Comparison of ENCODE assay signal across 8 cellular contexts in the genomic region with DNA sequence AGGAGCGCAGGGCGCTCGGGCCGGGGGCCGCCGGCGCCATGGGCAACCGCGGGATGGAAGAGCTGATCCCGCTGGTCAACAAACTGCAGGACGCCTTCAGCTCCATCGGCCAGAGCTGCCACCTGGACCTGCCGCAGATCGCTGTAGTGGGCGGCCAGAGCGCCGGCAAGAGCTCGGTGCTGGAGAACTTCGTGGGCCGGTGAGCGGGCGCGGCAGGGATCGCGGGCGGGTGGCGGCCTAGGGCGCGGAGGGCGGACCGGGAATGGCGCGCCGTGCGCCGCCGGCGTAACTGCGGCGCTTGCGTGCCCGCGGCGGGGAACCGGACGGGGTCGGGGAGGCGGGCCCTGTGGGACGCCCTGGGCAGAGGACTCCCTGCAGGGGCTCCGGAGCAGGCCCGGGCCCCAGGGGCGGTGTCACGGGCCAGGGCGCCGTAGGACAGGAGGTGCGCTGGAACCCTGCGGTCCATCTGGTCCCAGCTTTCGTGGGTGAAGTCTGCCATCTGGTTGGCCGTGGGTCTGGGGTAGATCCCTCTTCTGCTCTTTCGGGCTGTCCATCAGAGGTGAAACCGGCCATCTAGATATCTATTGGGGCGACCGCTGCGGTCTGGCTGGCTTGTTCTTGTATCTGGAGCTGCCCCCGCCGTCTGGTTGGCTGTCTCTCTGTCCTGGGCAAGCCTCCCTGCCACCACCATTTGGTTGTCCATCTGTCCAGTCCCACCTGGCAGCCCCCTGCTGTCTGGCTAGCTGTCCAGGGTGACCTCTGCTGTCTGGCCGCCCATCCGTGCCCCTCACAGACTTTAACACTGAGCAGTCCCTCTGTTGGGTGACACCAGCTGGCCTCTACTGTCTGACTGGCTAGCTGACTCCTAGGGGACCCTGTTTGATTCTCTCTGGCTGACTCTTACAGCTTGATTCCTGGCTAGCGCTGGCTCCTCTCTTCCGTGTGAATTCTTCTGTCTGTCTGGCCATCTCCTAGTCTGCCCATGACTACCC. TPM values are rescaled to one million over a fixed set of nuclear protein-coding genes. Genes with fewer than 3 reads are reported as not detected.
DNase-seq lines count a peak whose midpoint lies in the region; ATAC-seq, FAIRE-seq and TF ChIP-seq lines count a peak whose summit lies in the region.

No MANE protein-coding gene starts in this region.

- H4K8ac ChIP-seq in H1 (ENCODE audit: extremely low read depth, insufficient read depth, low read length) = peak overlapping the region; percentile 78; the same call in 1 of the 2 replicates

- H3K18ac ChIP-seq in H1 (ENCODE audit: extremely low read depth, low read length) = peak overlapping the region; percentile 24

- peak overlapping the region; percentile 65 to 86 for H3K4me3 ChIP-seq in CD4-positive, alpha-beta memory T cell (ENCODE audit: low read length in 2 of 2)
- no peak overlapping the region for H3K4me3 ChIP-seq in KMS-11 (IDR thresholded peaks at IDR 0.05; ENCODE audit: insufficient read depth, low read depth, low read length)
- peak overlapping the region; percentile 89 to 95 (median 92) for H3K4me3 ChIP-seq in H1 (ENCODE audit: extremely low read depth in 1 of 4, insufficient read depth in 2 of 4, low read depth in 3 of 4, low read length in 4 of 4)

- H2BK12ac ChIP-seq in H1 (ENCODE audit: low read depth, low read length) = no peak overlapping the region

- H3K23me2 ChIP-seq in H1 (ENCODE audit: low read depth, low read length) = peaks cover 7% of the 10 kb centered on the region

- H3K27me3 Mint-ChIP-seq in CD4-positive, alpha-beta memory T cell = no peaks in the 10 kb centered on the region
- no peaks in the 10 kb centered on the region for H3K27me3 Mint-ChIP-seq in activated CD4-positive, alpha-beta memory T cell treated with anti-CD3 and anti-CD28 coated beads for 36 hours
- H3K27me3 Mint-ChIP-seq in mesothelial cell of epicardium (ENCODE audit: low read depth) = no peaks in the 10 kb centered on the region
- H3K27me3 Mint-ChIP-seq in stimulated activated naive CD8-positive, alpha-beta T cell treated with anti-CD3 and anti-CD28 coated beads, Interleukin-15, Interleukin-2, amounts not matched to agents 100 ng/mL and 50 ng/mL, for 24 hours = no peaks in the 10 kb centered on the region

- CTCF ChIA-PET in CD4-positive, alpha-beta memory T cell (lab: Charles Lee; ENCODE audit: partially characterized antibody) = interaction anchor here (0.7 to 6.5 kb wide), 29 partner anchors 14 to 240 kb away, joined by 3 to 186 read pairs (median 4); a partner anchor contains a TSS
- CTCF ChIA-PET in activated CD4-positive, alpha-beta memory T cell treated with anti-CD3 and anti-CD28 coated beads for 36 hours (lab: Charles Lee) = interaction anchor here (0.7 to 8.6 kb wide), 37 partner anchors 10 to 330 kb away, joined by 3 to 208 read pairs (median 7); a partner anchor contains a TSS
- CTCF ChIA-PET in H1 (lab: Charles Lee; ENCODE audit: partially characterized antibody) = interaction anchor here (0.5 to 3.1 kb wide), 18 partner anchors 9 to 154 kb away, joined by 3 to 15 read pairs (median 5); a partner anchor contains a TSS

- H3K79me2 ChIP-seq in KMS-11 (ENCODE audit: insufficient read depth, low read depth) (peaks cover 53% of the 10 kb centered on the region), H1 (ENCODE audit: control insufficient read depth in 1 of 2, insufficient read depth in 2 of 2, low read length in 2 of 2) (peaks cover 26 to 51% of the 10 kb centered on the region in 2 experiments)

- H3K56ac ChIP-seq in H1 (replicated peaks; ENCODE audit: insufficient read length, low read depth, low read length) = peak overlapping the region; percentile 83

- H2AK5ac ChIP-seq in H1 (ENCODE audit: low read depth, low read length) = no peak overlapping the region

- intact Hi-C loops in CD4-positive, alpha-beta memory T cell (cut with micrococcal nuclease) = no loop called here
- intact Hi-C loops in activated CD4-positive, alpha-beta memory T cell treated with anti-CD3 and anti-CD28 coated beads for 36 hours (cut with micrococcal nuclease) = loop anchor here (5.0 kb wide), 1 partner anchor 374 kb away; no protein-coding TSS in a partner anchor

- no peak overlapping the region for H2BK120ac ChIP-seq in H1 (replicated peaks; ENCODE audit: low read depth, low read length)

- peaks cover 17 to 57% (median 38%) of the 10 kb centered on the region in 4 donors for H3K4me1 Mint-ChIP-seq in CD4-positive, alpha-beta memory T cell
- H3K4me1 Mint-ChIP-seq in activated CD4-positive, alpha-beta memory T cell treated with anti-CD3 and anti-CD28 coated beads for 36 hours (ENCODE audit: low read depth) = peaks cover 30% of the 10 kb centered on the region
- peaks cover 13% of the 10 kb centered on the region for H3K4me1 Mint-ChIP-seq in mesothelial cell of epicardium
- peaks cover 40% of the 10 kb centered on the region for H3K4me1 Mint-ChIP-seq in stimulated activated naive CD8-positive, alpha-beta T cell treated with anti-CD3 and anti-CD28 coated beads, Interleukin-15, Interleukin-2, amounts not matched to agents 100 ng/mL and 50 ng/mL, for 24 hours (ENCODE audit: low read depth)

- TF ChIP-seq EP300 in H1 (IDR thresholded peaks at IDR 0.05; ENCODE audit: borderline replicate concordance in 1 of 2, low read depth in 2 of 2, low read length in 2 of 2) = no peak

- peak in 3 of 5 donors; percentile 45 to 54 (median 53) for DNase-seq in CD4-positive, alpha-beta memory T cell
- DNase-seq in activated CD4-positive, alpha-beta memory T cell treated with anti-CD3 and anti-CD28 coated beads for 36 hours = peak; percentile 66
- peak in 1 of 2 experiments; percentile 72 for DNase-seq in H1 (ENCODE audit: low read depth in 1 of 2, low spot score in 2 of 2)
- peak; percentile 43 to 70 for DNase-seq in mesothelial cell of epicardium (ENCODE audit: low spot score in 2 of 2, unreplicated experiment in 2 of 2)
- no peak for DNase-seq in NCI-H510A treated with DMSO at 0.1 percent for 48 hours (lab: John Stamatoyannopoulos, UW)

- H4K5ac ChIP-seq in H1 (ENCODE audit: insufficient read length, low read depth, low read length) = peak overlapping the region; percentile 57

- H3K14ac ChIP-seq in H1 (ENCODE audit: insufficient read length) = peak overlapping the region; percentile 21

- no peak; a peak in 1 of 3 replicates for TF ChIP-seq POLR2A in H1 (IDR thresholded peaks at IDR 0.05; ENCODE audit: control extremely low read depth in 1 of 2, low read depth in 2 of 2, low read length in 2 of 2)

- H2BK5ac ChIP-seq in H1 (ENCODE audit: low read depth, low read length) = peak overlapping the region; percentile 91

- POLR2A ChIA-PET in CD4-positive, alpha-beta memory T cell (lab: Charles Lee; ENCODE audit: partially characterized antibody) = interaction anchor here (0.8 to 5.4 kb wide), 32 partner anchors 9 to 385 kb away, joined by 3 to 99 read pairs (median 5); a partner anchor contains a TSS
- POLR2A ChIA-PET in activated CD4-positive, alpha-beta memory T cell treated with anti-CD3 and anti-CD28 coated beads for 36 hours (lab: Charles Lee) = interaction anchor here (0.9 to 3.1 kb wide), 9 partner anchors 13 to 151 kb away, joined by 3 to 13 read pairs (median 5); a partner anchor contains a TSS
- POLR2A ChIA-PET in H1 (lab: Charles Lee; ENCODE audit: partially characterized antibody) = interaction anchor here (0.8 to 55.9 kb wide), 13 partner anchors 17 to 201 kb away, joined by 3 to 1874 read pairs (median 4); a partner anchor contains a TSS

- H4K20me1 ChIP-seq in KMS-11 (ENCODE audit: insufficient read depth) = peaks cover 20% of the 10 kb centered on the region
- H4K20me1 ChIP-seq in H1 (replicated peaks in 1 of 2; ENCODE audit: control insufficient read depth in 1 of 2, insufficient read depth in 2 of 2, low read length in 2 of 2) = peaks cover 18 to 21% of the 10 kb centered on the region in 2 experiments

- no peaks in the 10 kb centered on the region for H3K36me3 ChIP-seq in CD4-positive, alpha-beta memory T cell (ENCODE audit: insufficient read depth, low read length)
- no peaks in the 10 kb centered on the region for H3K36me3 ChIP-seq in KMS-11 (ENCODE audit: insufficient read depth)
- H3K36me3 ChIP-seq in H1 (ENCODE audit: control insufficient read depth in 2 of 4, insufficient read depth in 4 of 4, low read length in 3 of 4) = peaks cover 0 to 3% (median 0%) of the 10 kb centered on the region in 4 experiments; a peak in 1 of 8 replicates

- no peak for TF ChIP-seq RAD21 in H1 (IDR thresholded peaks at IDR 0.05 in 1 of 2, conservative IDR thresholded peaks at IDR 0.05 in 1 of 2; ENCODE audit: low read depth in 2 of 2, low read length in 2 of 2)

- no peaks in the 10 kb centered on the region for H3K27me3 ChIP-seq in CD4-positive, alpha-beta memory T cell (ENCODE audit: insufficient read depth, low read length)
- no peaks in the 10 kb centered on the region for H3K27me3 ChIP-seq in KMS-11 (ENCODE audit: insufficient read depth, low read depth)
- H3K27me3 ChIP-seq in H1 (replicated peaks in 1 of 4; ENCODE audit: control insufficient read depth in 3 of 4, extremely low read depth in 1 of 4, insufficient read depth in 3 of 4, low read length in 3 of 4) = no peaks in the 10 kb centered on the region

- peaks cover 0 to 2% (median 0%) of the 10 kb centered on the region in 8 donors for H3K9me3 Mint-ChIP-seq in CD4-positive, alpha-beta memory T cell
- H3K9me3 Mint-ChIP-seq in activated CD4-positive, alpha-beta memory T cell treated with anti-CD3 and anti-CD28 coated beads for 36 hours = no peaks in the 10 kb centered on the region
- no peaks in the 10 kb centered on the region for H3K9me3 Mint-ChIP-seq in mesothelial cell of epicardium
- H3K9me3 Mint-ChIP-seq in stimulated activated naive CD8-positive, alpha-beta T cell treated with anti-CD3 and anti-CD28 coated beads, Interleukin-15, Interleukin-2, amounts not matched to agents 100 ng/mL and 50 ng/mL, for 24 hours = no peaks in the 10 kb centered on the region

- peak overlapping the region; percentile 77 to 97 (median 92) for H3K27ac Mint-ChIP-seq in CD4-positive, alpha-beta memory T cell
- peak overlapping the region; percentile 85 for H3K27ac Mint-ChIP-seq in activated CD4-positive, alpha-beta memory T cell treated with anti-CD3 and anti-CD28 coated beads for 36 hours
- H3K27ac Mint-ChIP-seq in mesothelial cell of epicardium = peak overlapping the region; percentile 93
- peak overlapping the region; percentile 82 for H3K27ac Mint-ChIP-seq in stimulated activated naive CD8-positive, alpha-beta T cell treated with anti-CD3 and anti-CD28 coated beads, Interleukin-15, Interleukin-2, amounts not matched to agents 100 ng/mL and 50 ng/mL, for 24 hours

- no peak overlapping the region for H4K91ac ChIP-seq in H1 (replicated peaks; ENCODE audit: insufficient read length, low read length)

- no peaks in the 10 kb centered on the region for H3K9me3 ChIP-seq in CD4-positive, alpha-beta memory T cell (ENCODE audit: control insufficient read depth in 1 of 2, low read length in 2 of 2)
- no peaks in the 10 kb centered on the region for H3K9me3 ChIP-seq in H1 (ENCODE audit: insufficient read depth in 2 of 2, low read depth in 1 of 2, low read length in 1 of 2)

- H3K79me1 ChIP-seq in H1 (ENCODE audit: low read depth, low read length) = peaks cover 14% of the 10 kb centered on the region

- no peak for TF ChIP-seq CTCF in KMS-11 (conservative IDR thresholded peaks at IDR 0.05; ENCODE audit: low read depth, low read length)
- TF ChIP-seq CTCF in H1 (IDR thresholded peaks at IDR 0.05; ENCODE audit: control extremely low read depth in 1 of 3, insufficient read depth in 1 of 3, low read depth in 1 of 3, low read length in 3 of 3) = no peak
- no peak for TF ChIP-seq CTCF in mesothelial cell of epicardium (IDR thresholded peaks at IDR 0.05; ENCODE audit: unreplicated experiment)

- FAIRE-seq in H1 (lab: Jason Lieb, UNC) = no peak

- no peak overlapping the region for H2BK15ac ChIP-seq in H1 (ENCODE audit: low read length)

- H2AFZ ChIP-seq in KMS-11 (ENCODE audit: low read depth) (peak overlapping the region; percentile 49), H1 (ENCODE audit: low read length) (no peak overlapping the region)

- ATAC-seq in GM21367 (IDR thresholded peaks at IDR 0.05; ENCODE audit: unreplicated experiment) = peak; percentile 18

- WGBS in H1 (ENCODE audit: extremely low coverage in 1 of 2, insufficient coverage in 1 of 2, insufficient read length in 1 of 2, insufficient replicate concordance in 2 of 2, low coverage in 1 of 2, low lambda C conversion rate in 2 of 2, missing lambda C conversion rate in 1 of 2), 2 experiments = 10% methylated on average over 18 of the region's 70 CpGs; no CpG with 5 or more reads in 1 of the 2 experiments

- peak overlapping the region; percentile 80 for H3K27ac ChIP-seq in CD4-positive, alpha-beta memory T cell (ENCODE audit: low read depth, low read length)
- peak overlapping the region; percentile 67 for H3K27ac ChIP-seq in KMS-11
- peak overlapping the region; percentile 67; the same call in 1 of the 2 replicates for H3K27ac ChIP-seq in H1 (ENCODE audit: low read depth, low read length)

- H3K4me1 ChIP-seq in CD4-positive, alpha-beta memory T cell (ENCODE audit: insufficient read depth, low read length) = peaks cover 47% of the 10 kb centered on the region
- H3K4me1 ChIP-seq in KMS-11 (ENCODE audit: low read depth, poor library complexity, severe bottlenecking) = peaks cover 19% of the 10 kb centered on the region
- peaks cover 0 to 14% (median 6%) of the 10 kb centered on the region in 4 experiments; a peak in 5 of 7 replicates for H3K4me1 ChIP-seq in H1 (replicated peaks in 1 of 4; ENCODE audit: control insufficient read depth in 3 of 4, insufficient read depth in 4 of 4, low read length in 3 of 4)

- peaks cover 0 to 21% of the 10 kb centered on the region in 2 donors for H3K36me3 Mint-ChIP-seq in CD4-positive, alpha-beta memory T cell
- H3K36me3 Mint-ChIP-seq in activated CD4-positive, alpha-beta memory T cell treated with anti-CD3 and anti-CD28 coated beads for 36 hours = peaks cover 4% of the 10 kb centered on the region
- peaks cover 5% of the 10 kb centered on the region for H3K36me3 Mint-ChIP-seq in mesothelial cell of epicardium
- peaks cover 8% of the 10 kb centered on the region for H3K36me3 Mint-ChIP-seq in stimulated activated naive CD8-positive, alpha-beta T cell treated with anti-CD3 and anti-CD28 coated beads, Interleukin-15, Interleukin-2, amounts not matched to agents 100 ng/mL and 50 ng/mL, for 24 hours (ENCODE audit: low read depth)

- peak overlapping the region; percentile 71; the same call in 1 of the 2 replicates for H3K9ac ChIP-seq in KMS-11
- H3K9ac ChIP-seq in H1 (replicated peaks in 1 of 4; ENCODE audit: extremely low read depth in 1 of 4, low read depth in 3 of 4, low read length in 3 of 4) = peak overlapping the region; percentile 79 to 93 (median 86)

- peak overlapping the region; percentile 98 for H3K4me2 ChIP-seq in KMS-11
- peak overlapping the region; percentile 92 to 97 for H3K4me2 ChIP-seq in H1 (ENCODE audit: insufficient read depth in 1 of 2, low read depth in 2 of 2, low read length in 2 of 2)

- H3K4me3 Mint-ChIP-seq in CD4-positive, alpha-beta memory T cell = peak overlapping the region; percentile 92 to 97 (median 95)
- peak overlapping the region; percentile 95 for H3K4me3 Mint-ChIP-seq in activated CD4-positive, alpha-beta memory T cell treated with anti-CD3 and anti-CD28 coated beads for 36 hours
- H3K4me3 Mint-ChIP-seq in mesothelial cell of epicardium = peak overlapping the region; percentile 91
- peak overlapping the region; percentile 90 for H3K4me3 Mint-ChIP-seq in stimulated activated naive CD8-positive, alpha-beta T cell treated with anti-CD3 and anti-CD28 coated beads, Interleukin-15, Interleukin-2, amounts not matched to agents 100 ng/mL and 50 ng/mL, for 24 hours

- no peak overlapping the region for H3K23ac ChIP-seq in H1 (ENCODE audit: insufficient read length)

- H3K4ac ChIP-seq in H1 (replicated peaks; ENCODE audit: insufficient read length, low read depth, low read length) = no peak overlapping the region

- H2BK20ac ChIP-seq in H1 (ENCODE audit: low read length) = no peak overlapping the region

RNA-seq across cellular contexts. Expression of a gene that starts 0.6 kb away (rescaled TPM):
- total RNA-seq in CD4-positive, alpha-beta memory T cell = 100 to 1,000 TPM; 245 to 272 TPM
- polyA plus RNA-seq in CD4-positive, alpha-beta memory T cell = 100 to 1,000 TPM in 1 of 2 donors, 10 to 100 TPM in 1; 46.3 to 103 TPM
- total RNA-seq in activated CD4-positive, alpha-beta memory T cell treated with anti-CD3 and anti-CD28 coated beads for 36 hours = 100 to 1,000 TPM; 171 to 173 TPM
- total RNA-seq in H1 (2021; fragmentation: NEBNext Ultra II Directional; extraction: Animal tissue kit (Norgen Biotek cat#: 25700)) = 120 TPM in 2 replicates
- polyA plus RNA-seq in H1 (2011; rRNA removed) = 61.9 and 83.4 TPM in 2 replicates
- 67.2 TPM for polyA plus RNA-seq in H1 (2011; cell fraction: cytosol; rRNA removed)
- polyA plus RNA-seq in H1 (2011; cell fraction: nucleus; rRNA removed) = 179 TPM
- polyA plus RNA-seq in H1 (2012, experiment 1 of 2) = 78.8 to 103 TPM (median 98.1 TPM) in 4 replicates
- polyA plus RNA-seq in H1 (2012, experiment 2 of 2) = 90.9 TPM
- polyA plus RNA-seq in H1 (2013, experiment 1 of 2) = 65.5 TPM
- polyA plus RNA-seq in H1 (2013, experiment 2 of 2) = 58.4 TPM
- 131 and 151 TPM in 2 replicates for polyA minus RNA-seq in H1 (2011; rRNA and poly(A)+ RNA removed)
- polyA minus RNA-seq in H1 (2011; cell fraction: cytosol; rRNA and poly(A)+ RNA removed) = 66.2 TPM
- 116 TPM for polyA minus RNA-seq in H1 (2011; cell fraction: nucleus; rRNA and poly(A)+ RNA removed)
- 126 to 128 TPM (median 128 TPM) in 3 replicates for total RNA-seq in mesothelial cell of epicardium

RNA-seq across cellular contexts. Expression of a gene that starts 17.3 kb away (rescaled TPM):
- 10 to 100 TPM; 36.2 to 39.9 TPM for total RNA-seq in CD4-positive, alpha-beta memory T cell
- 10 to 100 TPM; 40.3 to 66.0 TPM for polyA plus RNA-seq in CD4-positive, alpha-beta memory T cell
- 10 to 100 TPM; 43.1 to 47.4 TPM for total RNA-seq in activated CD4-positive, alpha-beta memory T cell treated with anti-CD3 and anti-CD28 coated beads for 36 hours
- 61.1 and 61.6 TPM in 2 replicates for total RNA-seq in H1 (2021; fragmentation: NEBNext Ultra II Directional; extraction: Animal tissue kit (Norgen Biotek cat#: 25700))
- polyA plus RNA-seq in H1 (2011; rRNA removed) = 94.2 and 126 TPM in 2 replicates
- 106 TPM for polyA plus RNA-seq in H1 (2011; cell fraction: cytosol; rRNA removed)
- 245 TPM for polyA plus RNA-seq in H1 (2011; cell fraction: nucleus; rRNA removed)
- 59.3 to 105 TPM (median 99.7 TPM) in 4 replicates for polyA plus RNA-seq in H1 (2012, experiment 1 of 2)
- 74.3 TPM for polyA plus RNA-seq in H1 (2012, experiment 2 of 2)
- 33.7 TPM for polyA plus RNA-seq in H1 (2013, experiment 1 of 2)
- 31.1 TPM for polyA plus RNA-seq in H1 (2013, experiment 2 of 2)
- polyA minus RNA-seq in H1 (2011; rRNA and poly(A)+ RNA removed) = 24.7 and 28.9 TPM in 2 replicates
- 20.5 TPM for polyA minus RNA-seq in H1 (2011; cell fraction: cytosol; rRNA and poly(A)+ RNA removed)
- polyA minus RNA-seq in H1 (2011; cell fraction: nucleus; rRNA and poly(A)+ RNA removed) = 38.8 TPM
- total RNA-seq in mesothelial cell of epicardium = 57.9 to 66.6 TPM (median 62.5 TPM) in 3 replicates
